In the genomic region with DNA sequence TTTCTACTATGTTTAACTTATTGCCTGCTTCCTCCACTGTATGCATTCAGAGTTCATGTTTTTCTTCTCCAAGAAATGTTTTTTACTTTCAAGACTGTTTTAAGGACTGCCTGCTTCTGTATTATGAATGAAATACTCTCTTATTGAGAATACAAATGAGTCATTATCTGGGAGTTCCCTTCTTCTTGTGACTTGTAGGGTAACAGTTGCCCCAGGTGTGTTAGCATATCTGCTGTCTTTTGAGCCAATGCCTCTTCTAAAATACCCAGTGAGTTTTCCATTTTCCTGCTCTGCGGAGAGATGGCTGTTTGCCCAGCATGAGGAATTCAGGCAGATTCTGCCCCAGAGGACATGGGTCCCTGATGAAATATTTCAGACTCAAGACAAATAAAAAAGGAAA, we compare ENCODE assay signal across 26 cellular contexts. TPM values are rescaled to one million over a fixed set of nuclear protein-coding genes. Genes with fewer than 3 reads are reported as not detected.
"Had no signal": no experiment of that assay in that cellular context is flagged by ENCODE, and none has a peak within 500 bp of the region (broad histone marks: within the 10 kb centered on the region; RNA-seq: fewer than 3 reads in every experiment).

No MANE protein-coding gene starts in this region.

- H3K27me3 Mint-ChIP-seq: stimulated activated memory B cell treated with anti-CD40 and anti-IgM and Interleukin-4, amounts not matched to agents 10 μg/mL and 1 μg/mL and 100 μg/mL, for 72 hours had no signal

- H3K4me1 Mint-ChIP-seq: stimulated activated memory B cell treated with anti-CD40 and anti-IgM and Interleukin-4, amounts not matched to agents 10 μg/mL and 1 μg/mL and 100 μg/mL, for 72 hours had no signal

- H3K9me3 Mint-ChIP-seq: stimulated activated memory B cell treated with anti-CD40 and anti-IgM and Interleukin-4, amounts not matched to agents 10 μg/mL and 1 μg/mL and 100 μg/mL, for 72 hours had no signal

- H3K36me3 ChIP-seq: esophagus muscularis mucosa, left lung, ovary, sigmoid colon, thoracic aorta, transverse colon, upper lobe of right lung, uterus had no signal

- H3K27ac ChIP-seq: coronary artery, dorsolateral prefrontal cortex, esophagus muscularis mucosa, left lung, ovary, psoas muscle, sigmoid colon, thoracic aorta, transverse colon, upper lobe of right lung, uterus had no signal

- H3K4me1 ChIP-seq: esophagus muscularis mucosa, left lung, psoas muscle, sigmoid colon, transverse colon, upper lobe of right lung, uterus had no signal

- ATAC-seq: left cardiac atrium; left lung; naive thymus-derived CD4-positive, alpha-beta T cell; psoas muscle; right cardiac atrium; stimulated activated memory B cell treated with anti-CD40 and anti-IgM and Interleukin-4, amounts not matched to agents 10 μg/mL and 1 μg/mL and 100 μg/mL, for 72 hours; stimulated activated naive CD8-positive, alpha-beta T cell treated with anti-CD3 and anti-CD28 coated beads, Interleukin-15, Interleukin-2, amounts not matched to agents 100 U/mL and 50 U/mL, for 24 hours; upper lobe of right lung had no signal

- H3K27ac Mint-ChIP-seq: naive thymus-derived CD4-positive, alpha-beta T cell; nephron; stimulated activated memory B cell treated with anti-CD40 and anti-IgM and Interleukin-4, amounts not matched to agents 10 μg/mL and 1 μg/mL and 100 μg/mL, for 72 hours had no signal

- H3K4me3 Mint-ChIP-seq: naive thymus-derived CD4-positive, alpha-beta T cell; nephron; stimulated activated memory B cell treated with anti-CD40 and anti-IgM and Interleukin-4, amounts not matched to agents 10 μg/mL and 1 μg/mL and 100 μg/mL, for 72 hours had no signal

- H3K36me3 Mint-ChIP-seq: naive thymus-derived CD4-positive, alpha-beta T cell; stimulated activated memory B cell treated with anti-CD40 and anti-IgM and Interleukin-4, amounts not matched to agents 10 μg/mL and 1 μg/mL and 100 μg/mL, for 72 hours had no signal

- H3K27me3 ChIP-seq: dorsolateral prefrontal cortex, esophagus muscularis mucosa, left lung, ovary, sigmoid colon, transverse colon, upper lobe of right lung, uterus had no signal

- H3K4me3 ChIP-seq: coronary artery, dorsolateral prefrontal cortex, esophagus muscularis mucosa, left lung, ovary, psoas muscle, sigmoid colon, thoracic aorta, transverse colon, upper lobe of right lung, uterus had no signal

- DNase-seq: dorsolateral prefrontal cortex; effector CD4-positive, alpha-beta T cell; hypothalamus; left cardiac atrium; left lung; mesendoderm; midbrain; naive thymus-derived CD4-positive, alpha-beta T cell; occipital lobe; ovary; posterior cingulate gyrus; psoas muscle; right cardiac atrium; sigmoid colon; stimulated activated CD4-positive, alpha-beta T cell treated with anti-CD3 and anti-CD28 coated beads, Interleukin-2, amount 100 ng/mL, for 24 hours; stimulated activated CD4-positive, alpha-beta T cell treated with anti-CD3 and anti-CD28 coated beads, Interleukin-4, amount 100 ng/mL, for 4 hours; stimulated activated naive CD8-positive, alpha-beta T cell treated with anti-CD3 and anti-CD28 coated beads, Interleukin-15, Interleukin-2, amounts not matched to agents 100 U/mL and 50 U/mL, for 24 hours; transverse colon; upper lobe of right lung; uterus had no signal

- H3K9me3 ChIP-seq: esophagus muscularis mucosa, left lung, ovary, psoas muscle, sigmoid colon, thoracic aorta, transverse colon, upper lobe of right lung, uterus had no signal

RNA-seq across cellular contexts. Expression of gene ST6GALNAC5, which starts 34.1 kb away (rescaled TPM):
- total RNA-seq: lung microvascular endothelial cell; naive thymus-derived CD4-positive, alpha-beta T cell had no signal
